ENCODE assay signal across 19 cellular contexts in the genomic region with DNA sequence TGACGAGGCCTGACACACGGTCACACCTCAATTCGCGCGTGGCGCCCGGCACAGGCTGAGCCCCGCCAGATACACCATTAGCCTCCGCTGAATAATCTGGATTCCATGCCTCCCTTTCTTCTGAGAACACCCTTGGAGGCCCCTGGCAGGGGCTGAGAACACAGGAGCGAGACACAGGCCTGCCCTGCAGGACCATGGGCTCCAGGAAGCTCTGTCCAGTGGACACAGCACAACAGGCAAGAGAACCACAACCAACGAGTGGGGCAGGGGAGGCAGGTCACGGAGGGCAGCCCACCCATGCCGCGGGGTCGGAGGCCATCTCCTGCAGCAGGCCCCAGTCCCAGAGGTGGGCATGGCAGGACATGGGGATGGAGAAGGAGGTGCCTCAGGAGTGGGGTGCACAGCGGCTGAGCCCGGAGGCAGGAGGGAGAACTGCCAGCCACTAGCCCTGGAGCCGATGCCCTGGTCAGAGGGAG.
A peak's percentile ranks its signal among the peaks of the same experiment; 100 is the strongest.
DNase-seq lines count a peak whose midpoint lies in the region; ATAC-seq and FAIRE-seq lines count a peak whose summit lies in the region.
"Had no signal": no experiment of that assay in that cellular context is flagged by ENCODE, and none has a peak within 500 bp of the region (broad histone marks: within the 10 kb centered on the region; RNA-seq: fewer than 3 reads in every experiment).

No MANE protein-coding gene starts in this region.

- intact Hi-C loops in right cardiac atrium (cut with DNase I): no loop called here
- intact Hi-C loops in left cardiac atrium (cut with DNase I): no loop called here
- intact Hi-C loops in aorta (cut with DNase I): no loop called here

- H3K23ac ChIP-seq in mesenchymal stem cell (ENCODE audit: low read length in 2 of 2): no peak overlapping the region

- peaks cover 43% of the 10 kb centered on the region for H3K36me3 Mint-ChIP-seq in T-cell

- H3K4ac ChIP-seq in mesenchymal stem cell (ENCODE audit: low read depth in 1 of 2, low read length in 2 of 2): no peak overlapping the region

- DNase-seq in right cardiac atrium (peak in 2 of 3 donors; percentile 27 to 37), left cardiac atrium (no peak), T-cell (no peak), mesenchymal stem cell (no peak), aorta (no peak), NCI-H1417 (lab: John Stamatoyannopoulos, UW) (no peak), HTR-8/SVneo (ENCODE audit: insufficient read length, low spot score) (no peak)
- DNase-seq in stimulated activated CD4-positive, alpha-beta T cell treated with anti-CD3 and anti-CD28 coated beads, Interleukin-12 subunit alpha, Interleukin-12 subunit beta, amount 100 ng/mL, for 4 hours: no peak
- DNase-seq: activated CD4-positive, CD25-positive, alpha-beta regulatory T cell; adrenal gland; left ventricle myocardium inferior; NCI-H1092; NCI-H2081 treated with DMSO at 0.1 percent for 48 hours; NCI-H524; SHP77 treated with DMSO at 0.1 percent for 48 hours had no signal

- CTCF ChIA-PET in T-cell (lab: Charles Lee): no interaction called here

- peak overlapping the region; percentile 81 to 87 for H3K27ac Mint-ChIP-seq in T-cell

- H3K4me1 Mint-ChIP-seq in T-cell: peaks cover 72 to 79% (median 73%) of the 10 kb centered on the region in 3 donors

- H3K18ac ChIP-seq in mesenchymal stem cell (ENCODE audit: low read depth in 1 of 2, low read length in 2 of 2): peak overlapping the region in 1 of 2 experiments; percentile 56

- H3K4me3 ChIP-seq in right cardiac atrium (ENCODE audit: low read length) (no peak overlapping the region), mesenchymal stem cell (ENCODE audit: insufficient read depth in 1 of 2, low read depth in 1 of 2, low read length in 2 of 2) (no peak overlapping the region), aorta (ENCODE audit: low read length in 2 of 2) (no peak overlapping the region)
- H3K4me3 ChIP-seq: adrenal gland, cardiac muscle cell, dorsolateral prefrontal cortex, esophagus muscularis mucosa, left ventricle myocardium inferior had no signal

- no peak overlapping the region for H2BK15ac ChIP-seq in mesenchymal stem cell (ENCODE audit: low read depth, poor library complexity, severe bottlenecking)

- H4K8ac ChIP-seq in mesenchymal stem cell (ENCODE audit: low read length): peak overlapping the region; percentile 69

- H3K9ac ChIP-seq in mesenchymal stem cell (ENCODE audit: low read length): no peak overlapping the region
- H3K9ac ChIP-seq: parathyroid adenoma had no signal

- H3K27me3 ChIP-seq in right cardiac atrium (ENCODE audit: control insufficient read depth, insufficient read depth) (no peaks in the 10 kb centered on the region), mesenchymal stem cell (ENCODE audit: control insufficient read depth in 1 of 2, insufficient read depth in 1 of 2, low read length in 2 of 2) (no peaks in the 10 kb centered on the region), aorta (ENCODE audit: control insufficient read depth in 1 of 2, insufficient read depth in 2 of 2, low read length in 1 of 2) (no peaks in the 10 kb centered on the region)
- H3K27me3 ChIP-seq: adrenal gland, cardiac muscle cell, dorsolateral prefrontal cortex, esophagus muscularis mucosa had no signal

- peaks cover 22% of the 10 kb centered on the region for H3K79me1 ChIP-seq in mesenchymal stem cell (replicated peaks; ENCODE audit: low read length, poor library complexity, severe bottlenecking)

- H3K14ac ChIP-seq in mesenchymal stem cell (ENCODE audit: low read length in 2 of 2): no peak overlapping the region

- no peak overlapping the region for H3K27ac ChIP-seq in right cardiac atrium (ENCODE audit: low read length)
- no peak overlapping the region for H3K27ac ChIP-seq in mesenchymal stem cell (ENCODE audit: low read length, poor library complexity, severe bottlenecking)
- no peak overlapping the region for H3K27ac ChIP-seq in aorta (ENCODE audit: low read depth in 1 of 2, low read length in 2 of 2)
- H3K27ac ChIP-seq: adrenal gland, cardiac muscle cell, esophagus muscularis mucosa, left ventricle myocardium inferior, parathyroid adenoma had no signal

- H3K4me1 ChIP-seq in right cardiac atrium (ENCODE audit: control insufficient read depth, insufficient read depth, low read length) (no peaks in the 10 kb centered on the region), mesenchymal stem cell (ENCODE audit: control insufficient read depth, insufficient read depth, low read depth, low read length) (peaks cover 50% of the 10 kb centered on the region), aorta (ENCODE audit: control insufficient read depth in 1 of 2, insufficient read depth in 2 of 2, low read length in 2 of 2) (no peaks in the 10 kb centered on the region)
- H3K4me1 ChIP-seq: adrenal gland, parathyroid adenoma had no signal

- H2BK5ac ChIP-seq in mesenchymal stem cell (ENCODE audit: low read depth, low read length, poor library complexity, severe bottlenecking): no peak overlapping the region

- no peak overlapping the region for H2BK120ac ChIP-seq in mesenchymal stem cell (ENCODE audit: low read depth, low read length)

- ATAC-seq in right cardiac atrium: no peak
- ATAC-seq in left cardiac atrium: no peak
- no peak for ATAC-seq in T-cell (replicated peaks in 1 of 4)
- ATAC-seq in aorta (ENCODE audit: low FRiP score): peak; percentile 24

- FAIRE-seq in HTR-8/SVneo (lab: Jason Lieb, UNC): no peak

- no peaks in the 10 kb centered on the region for H3K9me3 ChIP-seq in right cardiac atrium (ENCODE audit: control insufficient read depth, low read length)
- no peaks in the 10 kb centered on the region for H3K9me3 ChIP-seq in mesenchymal stem cell (ENCODE audit: control insufficient read depth, low read length)
- no peaks in the 10 kb centered on the region for H3K9me3 ChIP-seq in aorta (ENCODE audit: control insufficient read depth, low read length)
- H3K9me3 ChIP-seq: adrenal gland, esophagus muscularis mucosa, left ventricle myocardium inferior had no signal

- H3K27me3 Mint-ChIP-seq in T-cell: no peaks in the 10 kb centered on the region

- peaks cover 56 to 57% of the 10 kb centered on the region in 2 experiments for H3K36me3 ChIP-seq in mesenchymal stem cell (ENCODE audit: control insufficient read depth in 1 of 2, insufficient read depth in 2 of 2, low read depth in 1 of 2, low read length in 2 of 2)
- no peaks in the 10 kb centered on the region for H3K36me3 ChIP-seq in aorta (ENCODE audit: control insufficient read depth in 1 of 2, insufficient read depth in 2 of 2, low read length in 1 of 2)
- H3K36me3 ChIP-seq: adrenal gland, cardiac muscle cell had no signal

- no peaks in the 10 kb centered on the region for H3K9me3 Mint-ChIP-seq in T-cell

- no peak overlapping the region for H3K4me2 ChIP-seq in mesenchymal stem cell (ENCODE audit: low read length, poor library complexity, severe bottlenecking)

- H2BK12ac ChIP-seq in mesenchymal stem cell (ENCODE audit: low read length in 2 of 2): peak overlapping the region in 1 of 2 experiments; percentile 31

- H3K4me3 Mint-ChIP-seq in T-cell: peak overlapping the region; percentile 13 to 77 (median 54)

- no peak overlapping the region for H2AFZ ChIP-seq in mesenchymal stem cell (ENCODE audit: low read depth, low read length)
- H2AFZ ChIP-seq: parathyroid adenoma had no signal

- 92% methylated on average over 18 of the region's 18 CpGs for WGBS in right cardiac atrium
- WGBS in mesenchymal stem cell: 97% methylated on average over 18 of the region's 18 CpGs
- 88 to 89% methylated on average over 18 of the region's 18 CpGs for WGBS in aorta, 2 donors

- H2AK5ac ChIP-seq in mesenchymal stem cell (ENCODE audit: low read length, severe bottlenecking): peak overlapping the region; percentile 2

- no peak overlapping the region for H4K91ac ChIP-seq in mesenchymal stem cell (ENCODE audit: low read length)

- POLR2A ChIA-PET in T-cell (lab: Charles Lee): no interaction called here

Comparison
In these comparisons a context has a peak if more than half of its experiments do, and no peak if none do; other contexts are left out.
1. DNase-seq: peak in right cardiac atrium (2 of 3); none in left cardiac atrium (single experiment), T-cell (0 of 34), mesenchymal stem cell (single experiment), aorta (0 of 2), NCI-H1417 (0 of 3), HTR-8/SVneo (single experiment) and stimulated activated CD4-positive, alpha-beta T cell treated with anti-CD3 and anti-CD28 coated beads, Interleukin-12 subunit alpha, Interleukin-12 subunit beta, amount 100 ng/mL, for 4 hours (single experiment).